In genomic region chr19:18915639-18916038, GRCh38 we compare ENCODE assay signal across 8 cellular contexts. TPM values are rescaled to one million over a fixed set of nuclear protein-coding genes. Genes with fewer than 3 reads are reported as not detected.
DNase-seq lines count a peak whose midpoint lies in the region; ATAC-seq and TF ChIP-seq lines count a peak whose summit lies in the region.

No MANE protein-coding gene starts in this region.

- H3K27ac ChIP-seq in CD8-positive, alpha-beta T cell (ENCODE audit: low read depth, low read length): no peak overlapping the region
- H3K27ac ChIP-seq in epithelial cell of prostate: no peak overlapping the region

- intact Hi-C loops in CD8-positive, alpha-beta T cell (cut with DNase I, micrococcal nuclease): loop anchor here (2.0 to 5.0 kb wide), 2 partner anchors 407 to 465 kb away; partner anchors contain the start of genes MAU2 (in 1 of the 2) and SUGP1 (in 1 of the 2)

- no peaks in the 10 kb centered on the region for H3K9me3 ChIP-seq in CD8-positive, alpha-beta T cell (ENCODE audit: low read length)

- H3K27ac Mint-ChIP-seq in CD8-positive, alpha-beta T cell: no peak overlapping the region
- peak overlapping the region; percentile 26; the same call in 1 of the 2 replicates for H3K27ac Mint-ChIP-seq in HFFc6
- peak overlapping the region; percentile 36 for H3K27ac Mint-ChIP-seq in T-helper 2 cell treated with Interferon-gamma antibody and Interleukin-4, amounts not matched to agents 5 μg/mL and 100 μg/mL, for 36 hours

- peaks cover 54% of the 10 kb centered on the region for H3K36me3 Mint-ChIP-seq in CD8-positive, alpha-beta T cell
- peaks cover 42% of the 10 kb centered on the region for H3K36me3 Mint-ChIP-seq in HFFc6 (ENCODE audit: low read depth)
- H3K36me3 Mint-ChIP-seq in T-helper 2 cell treated with Interferon-gamma antibody and Interleukin-4, amounts not matched to agents 5 μg/mL and 100 μg/mL, for 36 hours (ENCODE audit: low read depth): peaks cover 27% of the 10 kb centered on the region

- no peaks in the 10 kb centered on the region for H3K27me3 ChIP-seq in CD8-positive, alpha-beta T cell (ENCODE audit: insufficient read depth, low read length)

- H3K36me3 ChIP-seq in CD8-positive, alpha-beta T cell (ENCODE audit: insufficient read depth, low read length): peaks cover 16% of the 10 kb centered on the region

- CTCF ChIA-PET in CD8-positive, alpha-beta T cell (lab: Charles Lee): no interaction called here

- ATAC-seq in CD8-positive, alpha-beta T cell: no peak
- no peak for ATAC-seq in HG02571 (IDR thresholded peaks at IDR 0.05; ENCODE audit: unreplicated experiment)
- no peak for ATAC-seq in GM18511 (IDR thresholded peaks at IDR 0.05; ENCODE audit: unreplicated experiment)

- no peaks in the 10 kb centered on the region for H3K27me3 Mint-ChIP-seq in CD8-positive, alpha-beta T cell (ENCODE audit: low read depth)
- peaks cover 12% of the 10 kb centered on the region for H3K27me3 Mint-ChIP-seq in HFFc6 (ENCODE audit: insufficient read depth)
- no peaks in the 10 kb centered on the region for H3K27me3 Mint-ChIP-seq in T-helper 2 cell treated with Interferon-gamma antibody and Interleukin-4, amounts not matched to agents 5 μg/mL and 100 μg/mL, for 36 hours (ENCODE audit: low read depth)

- H3K4me1 ChIP-seq in CD8-positive, alpha-beta T cell (ENCODE audit: insufficient read depth, low read length): peaks cover 30% of the 10 kb centered on the region

- DNase-seq in CD8-positive, alpha-beta T cell: no peak
- DNase-seq in HFFc6 (peak; percentile 45), epithelial cell of prostate (ENCODE audit: low read depth, low spot score) (peak; percentile 10), pons (ENCODE audit: low spot score) (peak; percentile 86), cerebellar nuclear complex (lab: John Stamatoyannopoulos, UW) (no peak)
- peak; percentile 19 for DNase-seq in T-helper 2 cell treated with Interferon-gamma antibody and Interleukin-4, amounts not matched to agents 5 μg/mL and 100 μg/mL, for 36 hours (ENCODE audit: low spot score)

- H3K4me3 ChIP-seq in CD8-positive, alpha-beta T cell (ENCODE audit: low read depth, low read length): no peak overlapping the region

- H3K4me1 Mint-ChIP-seq in CD8-positive, alpha-beta T cell (ENCODE audit: low read depth): peaks cover 48% of the 10 kb centered on the region
- H3K4me1 Mint-ChIP-seq in HFFc6 (ENCODE audit: low read depth): peaks cover 27% of the 10 kb centered on the region
- H3K4me1 Mint-ChIP-seq in T-helper 2 cell treated with Interferon-gamma antibody and Interleukin-4, amounts not matched to agents 5 μg/mL and 100 μg/mL, for 36 hours (ENCODE audit: low read depth): peaks cover 10% of the 10 kb centered on the region

- no peaks in the 10 kb centered on the region for H3K9me3 Mint-ChIP-seq in CD8-positive, alpha-beta T cell
- H3K9me3 Mint-ChIP-seq in HFFc6: no peaks in the 10 kb centered on the region; the same call in 1 of the 2 replicates
- H3K9me3 Mint-ChIP-seq in T-helper 2 cell treated with Interferon-gamma antibody and Interleukin-4, amounts not matched to agents 5 μg/mL and 100 μg/mL, for 36 hours: no peaks in the 10 kb centered on the region

- TF ChIP-seq CTCF in CD8-positive, alpha-beta T cell (IDR thresholded peaks at IDR 0.05): no peak
- TF ChIP-seq CTCF in HFFc6 (IDR thresholded peaks at IDR 0.05): peak; percentile 61

- POLR2A ChIA-PET in CD8-positive, alpha-beta T cell (lab: Charles Lee): no interaction called here

- H3K4me3 Mint-ChIP-seq in CD8-positive, alpha-beta T cell: peak overlapping the region; percentile 42
- H3K4me3 Mint-ChIP-seq in HFFc6: peak overlapping the region; percentile 42; the same call in 1 of the 2 replicates
- H3K4me3 Mint-ChIP-seq in T-helper 2 cell treated with Interferon-gamma antibody and Interleukin-4, amounts not matched to agents 5 μg/mL and 100 μg/mL, for 36 hours: no peak overlapping the region

RNA-seq across cellular contexts. Expression of gene COPE, which starts 3.5 kb away (rescaled TPM):
- total RNA-seq in CD8-positive, alpha-beta T cell: 100 to 1,000 TPM; 207 to 211 TPM
- 100 to 1,000 TPM; 268 to 315 (median 286) TPM for total RNA-seq in HFFc6 (2021; fragmentation: NEBNext Ultra II Directional; extraction: Animal tissue kit (Norgen Biotek cat#: 25700))

RNA-seq across cellular contexts. Expression of gene DDX49, which starts 3.9 kb away (rescaled TPM):
- 10 to 100 TPM; 67.1 to 72.8 TPM for total RNA-seq in CD8-positive, alpha-beta T cell
- 10 to 100 TPM; 37.8 to 57.4 (median 44.0) TPM for total RNA-seq in HFFc6 (2021; fragmentation: NEBNext Ultra II Directional; extraction: Animal tissue kit (Norgen Biotek cat#: 25700))

RNA-seq across cellular contexts. Expression of gene CERS1, which starts 19.7 kb away (rescaled TPM):
- total RNA-seq in CD8-positive, alpha-beta T cell: not detected
- total RNA-seq in HFFc6 (2021; fragmentation: NEBNext Ultra II Directional; extraction: Animal tissue kit (Norgen Biotek cat#: 25700)): 1 to 10 TPM in 5 of 6 experiments, under 1 TPM in 1; 0.96 to 2.1 (median 1.3) TPM

RNA-seq across cellular contexts. Expression of gene HOMER3, which starts 25.4 kb away (rescaled TPM):
- total RNA-seq in CD8-positive, alpha-beta T cell: under 1 TPM in 1 of 2 experiments, not detected in 1; 0.90 TPM
- total RNA-seq in HFFc6 (2021; fragmentation: NEBNext Ultra II Directional; extraction: Animal tissue kit (Norgen Biotek cat#: 25700)): 10 to 100 TPM; 68.1 to 89.1 (median 77.9) TPM

Comparison
In these comparisons a context has a peak if more than half of its experiments do, and no peak if none do; other contexts are left out.
1. DNase-seq: peak in HFFc6 (single experiment), T-helper 2 cell treated with Interferon-gamma antibody and Interleukin-4, amounts not matched to agents 5 μg/mL and 100 μg/mL, for 36 hours (single experiment), epithelial cell of prostate (single experiment) and pons (single experiment); none in CD8-positive, alpha-beta T cell (0 of 7) and cerebellar nuclear complex (0 of 2).